In the genomic region with DNA sequence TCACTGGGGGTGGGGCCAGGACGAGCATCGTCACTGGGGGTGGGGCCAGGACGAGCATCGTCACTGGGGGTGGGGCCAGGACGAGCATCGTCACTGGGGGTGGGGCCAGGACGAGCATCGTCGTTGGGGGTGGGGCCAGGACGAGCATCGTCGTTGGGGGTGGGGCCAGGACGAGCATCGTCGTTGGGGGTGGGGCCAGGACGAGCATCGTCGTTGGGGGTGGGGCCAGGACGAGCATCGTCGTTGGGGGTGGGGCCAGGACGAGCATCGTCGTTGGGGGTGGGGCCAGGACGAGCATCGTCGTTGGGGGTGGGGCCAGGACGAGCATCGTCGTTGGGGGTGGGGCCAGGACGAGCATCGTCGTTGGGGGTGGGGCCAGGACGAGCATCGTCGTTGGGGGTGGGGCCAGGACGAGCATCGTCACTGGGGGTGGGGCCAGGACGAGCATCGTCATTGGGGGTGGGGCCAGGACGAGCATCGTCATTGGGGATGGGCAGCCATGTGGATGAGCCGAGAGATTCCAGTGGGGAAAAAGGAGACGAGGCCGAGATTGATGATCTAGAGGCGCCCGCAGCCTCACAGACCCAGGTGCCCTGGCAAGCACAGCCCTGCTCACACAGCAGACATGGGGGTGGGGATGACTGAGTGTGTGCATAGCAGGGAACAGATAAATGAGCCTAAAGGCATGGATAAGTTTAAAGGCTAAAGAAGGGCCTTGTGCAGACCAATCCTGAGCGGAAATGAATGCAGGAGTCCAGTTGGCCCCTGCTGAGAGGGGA, we compare ENCODE assay signal across 10 cellular contexts. TPM values are rescaled to one million over a fixed set of nuclear protein-coding genes. Genes with fewer than 3 reads are reported as not detected.
A peak's percentile ranks its signal among the peaks of the same experiment; 100 is the strongest.
DNase-seq lines count a peak whose midpoint lies in the region; ATAC-seq and TF ChIP-seq lines count a peak whose summit lies in the region.
"Not testable (repeated sequence)": the region's sequence is repeated elsewhere in the genome, so short reads cannot be mapped to it uniquely, and the experiment has no call there.
"Had no signal": no experiment of that assay in that cellular context is flagged by ENCODE, and none has a peak within 500 bp of the region (broad histone marks: within the 10 kb centered on the region; RNA-seq: fewer than 3 reads in every experiment).

No MANE protein-coding gene starts in this region.

- H3K9me3 Mint-ChIP-seq in dendritic cell treated with granulocyte-macrophage colony-stimulating factor and Interleukin-4, amounts not matched to agents 40 ng/mL and 50 ng/mL, for 4 days = not testable (repeated sequence)

- ATAC-seq in gastrocnemius medialis = peak; percentile 26 to 28

- H3K27ac Mint-ChIP-seq in dendritic cell treated with granulocyte-macrophage colony-stimulating factor and Interleukin-4, amounts not matched to agents 40 ng/mL and 50 ng/mL, for 4 days = peak overlapping the region; percentile 64

- H3F3A ChIP-seq in SK-N-SH (replicated peaks; ENCODE audit: insufficient read depth) = peaks cover 14% of the 10 kb centered on the region

- H3K4me3 ChIP-seq in AG04450 (ENCODE audit: low read depth, low read length) (peak overlapping the region; percentile 35; the same call in 1 of the 2 replicates), GM12875 (ENCODE audit: low read depth, low read length) (peak overlapping the region; percentile 33), SK-N-SH (ENCODE audit: low read depth in 2 of 2, low read length in 1 of 2) (peak overlapping the region in 1 of 2 experiments; percentile 34; a peak in 2 of 4 replicates), iPS-20b (ENCODE audit: low read length) (peak overlapping the region; percentile 59), gastrocnemius medialis (peak overlapping the region in 1 of 4 donors; percentile 9)

- not testable (repeated sequence) for H3K9me3 ChIP-seq in AG04450 (ENCODE audit: control insufficient read depth, insufficient read depth, low read length); SK-N-SH; iPS-20b (ENCODE audit: insufficient read depth, low read depth, low read length); gastrocnemius medialis

- DNase-seq in AG04450 (ENCODE audit: low read depth, low spot score); gastrocnemius medialis: not testable (repeated sequence)
- DNase-seq in NAMALWA (ENCODE audit: low spot score) = peak; percentile 71
- peak; percentile 89 for DNase-seq in SK-N-SH
- DNase-seq in activated T-helper 1 cell treated with Interleukin-2 at 50 U/mL for 16 hours (ENCODE audit: low read depth) = peak; percentile 23

- H3K4me3 Mint-ChIP-seq in dendritic cell treated with granulocyte-macrophage colony-stimulating factor and Interleukin-4, amounts not matched to agents 40 ng/mL and 50 ng/mL, for 4 days = not testable (repeated sequence)

- CTCF ChIA-PET in AG04450 (lab: Charles Lee) = interaction anchor here (1.2 to 1.9 kb wide), 2 partner anchors 24 to 376 kb away, joined by 4 to 8 read pairs; no protein-coding TSS in a partner anchor
- CTCF ChIA-PET in SK-N-SH (lab: Yijun Ruan, JAX) = interaction anchor here (0.6 to 2.7 kb wide), 5 partner anchors 12 to 292 kb away, joined by 3 to 9 read pairs (median 4); partner anchors contain the start of gene OR2V2

- not testable (repeated sequence) for H3K36me3 ChIP-seq in SK-N-SH (replicated peaks in 1 of 2; ENCODE audit: control insufficient read depth in 1 of 2, insufficient read depth in 2 of 2, low read length in 1 of 2); iPS-20b (ENCODE audit: insufficient read depth, low read depth, low read length); gastrocnemius medialis

- H3K4me2 ChIP-seq in SK-N-SH = peak overlapping the region; percentile 43

- POLR2A ChIA-PET in AG04450 (lab: Yijun Ruan, JAX) = not testable (repeated sequence)
- POLR2A ChIA-PET in SK-N-SH (lab: Yijun Ruan, JAX) = interaction anchor here (1.2 kb wide), 1 partner anchor 79 kb away, joined by 3 read pairs; no protein-coding TSS in a partner anchor

- TF ChIP-seq RAD21 in SK-N-SH (IDR thresholded peaks at IDR 0.05; ENCODE audit: low read length) = not testable (repeated sequence)

- H3K27ac ChIP-seq in AG04450 (ENCODE audit: low read depth, low read length) (peak overlapping the region; percentile 80), SK-N-SH (ENCODE audit: low read depth in 2 of 2, low read length in 1 of 2) (peak overlapping the region; percentile 61 to 75), gastrocnemius medialis (peak overlapping the region in 2 of 4 donors; percentile 31)
- H3K27ac ChIP-seq in iPS-20b (ENCODE audit: low read length) = not testable (repeated sequence)

- not testable (repeated sequence) for H4K20me1 ChIP-seq in SK-N-SH (ENCODE audit: insufficient read depth)

- WGBS in SK-N-SH (ENCODE audit: low lambda C conversion rate) = 8% methylated on average over 17 of the region's 48 CpGs

- in situ Hi-C loops in gastrocnemius medialis (cut with MboI; ENCODE audit: low sequenced_read_pairs in 4 of 4) = not testable (repeated sequence)

- H3K79me2 ChIP-seq in SK-N-SH (ENCODE audit: insufficient read depth) = not testable (repeated sequence)

- H3K27me3 ChIP-seq in AG04450 (ENCODE audit: control insufficient read depth, insufficient read depth, low read length) = not testable (repeated sequence)
- H3K27me3 ChIP-seq in SK-N-SH (ENCODE audit: insufficient read depth) = peaks cover 28% of the 10 kb centered on the region
- H3K27me3 ChIP-seq in iPS-20b (ENCODE audit: insufficient read depth, low read length) = peaks cover 39% of the 10 kb centered on the region
- peaks cover 0 to 17% (median 12%) of the 10 kb centered on the region in 3 donors for H3K27me3 ChIP-seq in gastrocnemius medialis

- H3K4me1 Mint-ChIP-seq in dendritic cell treated with granulocyte-macrophage colony-stimulating factor and Interleukin-4, amounts not matched to agents 40 ng/mL and 50 ng/mL, for 4 days (ENCODE audit: low read depth) = peaks cover 26% of the 10 kb centered on the region

- peak overlapping the region; percentile 70; the same call in 1 of the 2 replicates for H2AFZ ChIP-seq in SK-N-SH (ENCODE audit: low read depth)

- not testable (repeated sequence) for H3K9ac ChIP-seq in SK-N-SH
- H3K9ac ChIP-seq in iPS-20b (ENCODE audit: low read depth, low read length) = peak overlapping the region; percentile 20; the same call in 1 of the 2 replicates

- TF ChIP-seq CTCF in AG04450 (IDR thresholded peaks at IDR 0.05; ENCODE audit: low read depth, low read length); GM12875 (IDR thresholded peaks at IDR 0.05; ENCODE audit: borderline replicate concordance, insufficient read depth, low read depth, low read length); SK-N-SH (IDR thresholded peaks at IDR 0.05); gastrocnemius medialis (IDR thresholded peaks at IDR 0.05 in 4 of 5, conservative IDR thresholded peaks at IDR 0.05 in 1 of 5): not testable (repeated sequence)

- peaks cover 50% of the 10 kb centered on the region for H3K27me3 Mint-ChIP-seq in dendritic cell treated with granulocyte-macrophage colony-stimulating factor and Interleukin-4, amounts not matched to agents 40 ng/mL and 50 ng/mL, for 4 days

- TF ChIP-seq EP300 in SK-N-SH (IDR thresholded peaks at IDR 0.05; ENCODE audit: borderline replicate concordance in 1 of 2, low read depth in 1 of 2, low read length in 1 of 2) = not testable (repeated sequence)

- not testable (repeated sequence) for TF ChIP-seq POLR2A in gastrocnemius medialis (IDR thresholded peaks at IDR 0.05)

- intact Hi-C loops in dendritic cell treated with granulocyte-macrophage colony-stimulating factor and Interleukin-4, amounts not matched to agents 40 ng/mL and 50 ng/mL, for 4 days (cut with micrococcal nuclease) = not testable (repeated sequence)
- intact Hi-C loops in gastrocnemius medialis (cut with DNase I; ENCODE audit: low total_unique reads) = loop anchor here (1.0 kb wide), 1 partner anchor 27 kb away; no protein-coding TSS in a partner anchor

- H3K4me1 ChIP-seq in SK-N-SH (ENCODE audit: control insufficient read depth in 1 of 2, insufficient read depth in 2 of 2, low read depth in 1 of 2, low read length in 1 of 2) = peaks cover 0 to 18% of the 10 kb centered on the region in 2 experiments; a peak in 1 of 4 replicates
- H3K4me1 ChIP-seq in iPS-20b (ENCODE audit: insufficient read depth, low read length); gastrocnemius medialis: not testable (repeated sequence)

- not testable (repeated sequence) for H3K36me3 Mint-ChIP-seq in dendritic cell treated with granulocyte-macrophage colony-stimulating factor and Interleukin-4, amounts not matched to agents 40 ng/mL and 50 ng/mL, for 4 days (ENCODE audit: low read depth)

- H3K9me2 ChIP-seq in SK-N-SH = not testable (repeated sequence)

TF ChIP-seq in SK-N-SH, 30 proteins besides CTCF, POLR2A, EP300 and RAD21:
- TF ChIP-seq MAX (IDR thresholded peaks at IDR 0.05; ENCODE audit: low read depth) (peak; percentile 95), CHD2 (IDR thresholded peaks at IDR 0.05; ENCODE audit: low read length, partially characterized antibody) (peak; percentile 36), POLR2AphosphoS5 (IDR thresholded peaks at IDR 0.05; ENCODE audit: low read depth, low read length) (0 out of 2 replicates have a peak, but pooled peaks have one; percentile 13)

RNA-seq across cellular contexts. Expression of gene OR2V2, which starts 13.6 kb away (rescaled TPM):
- polyA plus RNA-seq in AG04450 (2011; rRNA removed) = not detected in 2 replicates
- not detected in 2 replicates for polyA minus RNA-seq in AG04450 (2011; rRNA and poly(A)+ RNA removed)
- polyA plus RNA-seq in SK-N-SH (2012; rRNA removed) = not detected in 2 replicates
- not detected in 2 replicates for polyA plus RNA-seq in SK-N-SH (2012; cell fraction: cytosol; rRNA removed)
- not detected in 2 replicates for polyA plus RNA-seq in SK-N-SH (2012; cell fraction: nucleus; rRNA removed)
- not detected for total RNA-seq in gastrocnemius medialis
- total RNA-seq: aorta had no signal
- polyA plus RNA-seq: aorta had no signal

RNA-seq across cellular contexts. Expression of gene OR2V1, which starts 30.0 kb away (rescaled TPM):
- polyA plus RNA-seq in AG04450 (2011; rRNA removed) (not detected in 2 replicates), SK-N-SH (2012; rRNA removed) (not detected in 2 replicates)
- polyA minus RNA-seq in AG04450 (2011; rRNA and poly(A)+ RNA removed) = not detected in 2 replicates
- not detected in 2 replicates for polyA plus RNA-seq in SK-N-SH (2012; cell fraction: cytosol; rRNA removed)
- polyA plus RNA-seq in SK-N-SH (2012; cell fraction: nucleus; rRNA removed) = not detected in 2 replicates
- total RNA-seq in gastrocnemius medialis = not detected
- total RNA-seq: aorta, upper lobe of left lung had no signal
- polyA plus RNA-seq: aorta had no signal

RNA-seq across cellular contexts. Expression of gene TRIM7, which starts 44.1 kb away (rescaled TPM):
- polyA plus RNA-seq in AG04450 (2011; rRNA removed) (0.66 and 1.1 TPM in 2 replicates), SK-N-SH (2012; rRNA removed) (2.0 and 3.5 TPM in 2 replicates)
- 0.17 and 0.18 TPM in 2 replicates for polyA minus RNA-seq in AG04450 (2011; rRNA and poly(A)+ RNA removed)
- 2.8 and 2.9 TPM in 2 replicates for polyA plus RNA-seq in SK-N-SH (2012; cell fraction: cytosol; rRNA removed)
- 2.4 and 3.9 TPM in 2 replicates for polyA plus RNA-seq in SK-N-SH (2012; cell fraction: nucleus; rRNA removed)
- 10 to 100 TPM; 27.9 to 58.4 (median 47.1) TPM for total RNA-seq in gastrocnemius medialis
